Comparison of ENCODE assay signal across 8 cellular contexts in the genomic region with DNA sequence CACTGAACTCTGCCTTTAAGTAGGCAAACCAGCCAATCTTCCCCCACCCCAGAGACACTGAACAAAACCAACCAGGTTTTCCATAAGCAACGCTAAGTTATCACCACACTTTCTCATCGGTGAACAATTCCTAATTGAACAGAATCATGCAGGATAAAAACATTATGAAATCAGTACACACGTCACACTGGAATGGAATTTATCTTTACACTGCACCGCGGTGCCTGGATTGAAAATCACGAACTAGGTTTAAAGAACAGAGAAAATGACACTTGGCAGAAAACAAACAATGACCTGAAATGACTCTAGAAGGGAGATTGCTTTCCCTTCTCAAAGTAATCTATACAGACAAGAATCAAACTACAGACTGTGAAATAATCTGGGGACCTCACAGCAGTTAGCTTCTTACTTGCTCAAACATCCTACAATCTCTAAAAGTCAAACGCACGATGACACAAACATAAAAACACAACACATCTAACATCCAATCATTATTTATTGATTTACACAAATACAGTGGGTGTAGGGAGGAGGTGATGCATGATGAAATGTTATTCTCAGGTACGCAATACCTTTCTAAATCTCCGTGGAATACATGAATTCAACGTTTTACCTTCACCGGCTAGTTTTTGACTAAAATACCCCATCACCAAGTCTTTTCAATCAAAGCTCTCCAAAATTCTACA. TPM values are rescaled to one million over a fixed set of nuclear protein-coding genes. Genes with fewer than 3 reads are reported as not detected.
DNase-seq lines count a peak whose midpoint lies in the region; ATAC-seq and TF ChIP-seq lines count a peak whose summit lies in the region.

No MANE protein-coding gene starts in this region.

- H3K4me1 Mint-ChIP-seq in Calu3 (ENCODE audit: low read depth, unreplicated experiment) (peaks cover 15% of the 10 kb centered on the region), nephron progenitor cell (peaks cover 34% of the 10 kb centered on the region)

- CTCF ChIA-PET in Calu3 (lab: Charles Lee) = no interaction called here
- CTCF ChIA-PET in GM10248 (lab: Yijun Ruan, JAX) = interaction anchor here (1.2 kb wide), 1 partner anchor 12 kb away, joined by 3 read pairs; no protein-coding TSS in a partner anchor

- peaks cover 50% of the 10 kb centered on the region for H3K79me2 ChIP-seq in OCI-LY3 (ENCODE audit: low read length)

- no peaks in the 10 kb centered on the region for H3K27me3 ChIP-seq in OCI-LY3 (ENCODE audit: low read depth, low read length)
- no peaks in the 10 kb centered on the region for H3K27me3 ChIP-seq in ectodermal cell (ENCODE audit: control insufficient read depth, insufficient read depth, low read length, poor library complexity, severe bottlenecking)

- H3K9me3 ChIP-seq in OCI-LY3 (ENCODE audit: insufficient read depth, low read length) = no peaks in the 10 kb centered on the region
- H3K9me3 ChIP-seq in ectodermal cell (ENCODE audit: control insufficient read depth, low read length) = no peaks in the 10 kb centered on the region

- H2AFZ ChIP-seq in OCI-LY3 (ENCODE audit: low read depth, low read length) = no peak overlapping the region

- no peak for DNase-seq in Calu3
- DNase-seq in nephron progenitor cell = no peak
- no peak for DNase-seq in GM10248 (ENCODE audit: extremely low spot score)
- DNase-seq in ACHN = no peak

- POLR2A ChIA-PET in GM10248 (lab: Yijun Ruan, JAX) = interaction anchor here (1.8 kb wide), 1 partner anchor 9 kb away, joined by 3 read pairs; no protein-coding TSS in a partner anchor

- H3K9me3 Mint-ChIP-seq in Calu3 (ENCODE audit: low read depth, unreplicated experiment) (no peaks in the 10 kb centered on the region), nephron progenitor cell (no peaks in the 10 kb centered on the region)

- H3K4me3 Mint-ChIP-seq in Calu3 (ENCODE audit: low read depth, unreplicated experiment) = peak overlapping the region; percentile 79
- peak overlapping the region; percentile 89 for H3K4me3 Mint-ChIP-seq in nephron progenitor cell

- H3K27ac ChIP-seq in OCI-LY3 (ENCODE audit: low read length) (peak overlapping the region; percentile 67), ectodermal cell (ENCODE audit: insufficient read depth, low read depth, low read length, poor library complexity, severe bottlenecking) (no peak overlapping the region)

- peaks cover 42% of the 10 kb centered on the region for H3K36me3 Mint-ChIP-seq in Calu3 (ENCODE audit: insufficient read depth, unreplicated experiment)
- H3K36me3 Mint-ChIP-seq in nephron progenitor cell (ENCODE audit: low read depth) = peaks cover 29% of the 10 kb centered on the region

- peaks cover 17% of the 10 kb centered on the region for H3K4me1 ChIP-seq in OCI-LY3 (ENCODE audit: low read length)
- no peaks in the 10 kb centered on the region for H3K4me1 ChIP-seq in ectodermal cell (ENCODE audit: control insufficient read depth, insufficient read depth, low read length)

- intact Hi-C loops in Calu3 (cut with micrococcal nuclease; ENCODE audit: unreplicated experiment) = no loop called here

- peak overlapping the region; percentile 81 for H3K9ac ChIP-seq in OCI-LY3 (ENCODE audit: low read length)

- in situ Hi-C loops in ACHN (cut with HindIII; ENCODE audit: low pct_ligation_motif_present, low pct_unique_long_range_greater_than_20kb, low sequenced_read_pairs) = no loop called here

- WGBS in ectodermal cell, 2 experiments = 49 to 58% methylated on average over 11 to 12 of the region's 12 CpGs

- H3K4me3 ChIP-seq in OCI-LY3 (ENCODE audit: low read length) (peak overlapping the region; percentile 95), ectodermal cell (ENCODE audit: insufficient read depth, low read depth, low read length) (peak overlapping the region; percentile 80)

- H3K27me3 Mint-ChIP-seq in Calu3 (ENCODE audit: unreplicated experiment) = no peaks in the 10 kb centered on the region
- H3K27me3 Mint-ChIP-seq in nephron progenitor cell (ENCODE audit: low read depth, poor library complexity) = peaks cover 5% of the 10 kb centered on the region

- peaks cover 15% of the 10 kb centered on the region for H4K20me1 ChIP-seq in OCI-LY3 (ENCODE audit: insufficient read depth, low read length)

- ATAC-seq in GM21360 (IDR thresholded peaks at IDR 0.05; ENCODE audit: unreplicated experiment) = no peak
- ATAC-seq in HG03159 (IDR thresholded peaks at IDR 0.05; ENCODE audit: unreplicated experiment) = no peak

- peak overlapping the region; percentile 96 for H3K27ac Mint-ChIP-seq in Calu3 (ENCODE audit: unreplicated experiment)
- H3K27ac Mint-ChIP-seq in nephron progenitor cell = peak overlapping the region; percentile 98

- TF ChIP-seq CTCF in Calu3 (IDR thresholded peaks at IDR 0.05; ENCODE audit: unreplicated experiment) (no peak), OCI-LY3 (IDR thresholded peaks at IDR 0.05; ENCODE audit: low read depth, low read length) (no peak), nephron progenitor cell (IDR thresholded peaks at IDR 0.05) (no peak), GM10248 (IDR thresholded peaks at IDR 0.05; ENCODE audit: control extremely low read depth, extremely low read depth, low read depth, missing control alignments) (no peak)

- H3K4me2 ChIP-seq in OCI-LY3 (ENCODE audit: low read length) = peak overlapping the region; percentile 84

- no TSS peak for BruUV-seq in Calu3 (replicated peaks; lab: Mats Ljungman, UMichigan)

- no peaks in the 10 kb centered on the region for H3K36me3 ChIP-seq in OCI-LY3 (replicated peaks; ENCODE audit: low read depth, low read length)
- H3K36me3 ChIP-seq in ectodermal cell (ENCODE audit: control insufficient read depth, insufficient read depth, low read length) = peaks cover 6% of the 10 kb centered on the region

RNA-seq across cellular contexts. Expression of a gene that starts 1.9 kb away (rescaled TPM):
- 39.9 and 44.1 TPM in 2 replicates for total RNA-seq in Calu3 (2022)
- 86.5 TPM for polyA plus RNA-seq in ectodermal cell (2013, experiment 1 of 4)
- polyA plus RNA-seq in ectodermal cell (2013, experiment 2 of 4) = 84.6 TPM
- polyA plus RNA-seq in ectodermal cell (2013, experiment 3 of 4) = 66.9 TPM
- polyA plus RNA-seq in ectodermal cell (2013, experiment 4 of 4) = 77.6 TPM
